24 cellular contexts compared by ENCODE assay signal in the genomic region with DNA sequence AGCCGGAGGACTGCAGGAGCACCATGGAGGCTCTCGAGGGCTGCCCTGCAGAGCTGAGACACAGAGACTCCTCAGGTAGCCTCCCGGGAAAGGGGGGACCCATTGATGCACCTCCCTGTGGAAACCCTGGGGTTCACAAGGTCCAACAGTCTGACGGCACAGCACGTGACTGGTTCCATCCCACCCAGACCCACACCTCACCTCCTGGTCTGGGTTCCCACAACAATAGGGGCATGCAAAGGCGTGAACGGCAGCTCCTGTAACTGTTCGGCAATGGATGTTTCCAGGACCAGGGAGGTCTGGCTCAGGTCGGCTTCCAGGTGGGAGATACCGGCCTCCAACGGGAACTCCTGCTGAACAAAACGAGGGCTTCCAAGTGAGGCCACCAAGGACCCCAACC.
"Had no signal": no experiment of that assay in that cellular context is flagged by ENCODE, and none has a peak within 500 bp of the region (broad histone marks: within the 10 kb centered on the region; RNA-seq: fewer than 3 reads in every experiment).

No MANE protein-coding gene starts in this region.

- H3K4me3 Mint-ChIP-seq: activated naive CD4-positive, alpha-beta T cell treated with anti-CD3 and anti-CD28 coated beads for 36 hours; activated naive CD8-positive, alpha-beta T cell treated with anti-CD3 and anti-CD28 coated beads, Interleukin-2, amount 10 ng/mL, durations not matched to agents 7 days and 5 days; activated T-cell treated with anti-CD3 and anti-CD28 coated beads, Interleukin-2, amount 50 U/mL, for 4 hours; immature natural killer cell; mesothelial cell of epicardium; naive thymus-derived CD8-positive, alpha-beta T cell; neural progenitor cell; WTC11 had no signal

- ATAC-seq: activated T-cell treated with anti-CD3 and anti-CD28 coated beads, Interleukin-2, amount 50 U/mL, for 4 hours; foreskin keratinocyte; left ventricle myocardium superior; naive thymus-derived CD8-positive, alpha-beta T cell; psoas muscle; stimulated activated naive CD8-positive, alpha-beta T cell treated with anti-CD3 and anti-CD28 coated beads, Interleukin-15, Interleukin-2, amounts not matched to agents 100 U/mL and 50 U/mL, for 24 hours; upper lobe of right lung; WTC11 had no signal

- H3K4me1 ChIP-seq: breast epithelium, foreskin keratinocyte, neural progenitor cell, psoas muscle, right atrium auricular region, upper lobe of right lung had no signal

- DNase-seq: activated naive CD4-positive, alpha-beta T cell treated with anti-CD3 and anti-CD28 coated beads for 36 hours; activated naive CD8-positive, alpha-beta T cell treated with anti-CD3 and anti-CD28 coated beads, Interleukin-2, amount 10 ng/mL, durations not matched to agents 7 days and 5 days; activated T-cell treated with anti-CD3 and anti-CD28 coated beads, Interleukin-2, amount 50 U/mL, for 4 hours; amniotic stem cell; cerebellar nuclear complex; effector CD4-positive, alpha-beta T cell; foreskin keratinocyte; immature natural killer cell; kidney glomerular epithelial cell; left ventricle myocardium superior; mammary epithelial cell; psoas muscle; stimulated activated CD4-positive, alpha-beta T cell treated with anti-CD3 and anti-CD28 coated beads, Interleukin-4, amount 100 ng/mL, for 24 hours; stimulated activated naive CD8-positive, alpha-beta T cell treated with anti-CD3 and anti-CD28 coated beads, Interleukin-15, Interleukin-2, amounts not matched to agents 100 U/mL and 50 U/mL, for 24 hours; T-helper 9 cell; upper lobe of right lung had no signal

- H2AFZ ChIP-seq: neural progenitor cell had no signal

- H3K27me3 ChIP-seq: breast epithelium, foreskin keratinocyte, neural progenitor cell, ovary, right atrium auricular region, upper lobe of right lung had no signal

- H3K36me3 ChIP-seq: breast epithelium, neural progenitor cell, ovary had no signal

- H3K27ac Mint-ChIP-seq: activated naive CD4-positive, alpha-beta T cell treated with anti-CD3 and anti-CD28 coated beads for 36 hours; activated naive CD8-positive, alpha-beta T cell treated with anti-CD3 and anti-CD28 coated beads, Interleukin-2, amount 10 ng/mL, durations not matched to agents 7 days and 5 days; activated T-helper 2 cell treated with anti-CD3 and anti-CD28 coated beads, Interferon-gamma antibody, Interleukin-2, Interleukin-4, amounts not matched to agents 10 μg/mL and 5 μg/mL and 100 μg/mL, durations not matched to agents 14 hours and 24 hours and 36 hours; immature natural killer cell; mesothelial cell of epicardium; naive thymus-derived CD8-positive, alpha-beta T cell; neural progenitor cell; WTC11 had no signal

- H3K9me3 Mint-ChIP-seq: activated naive CD4-positive, alpha-beta T cell treated with anti-CD3 and anti-CD28 coated beads for 36 hours; activated naive CD8-positive, alpha-beta T cell treated with anti-CD3 and anti-CD28 coated beads, Interleukin-2, amount 10 ng/mL, durations not matched to agents 7 days and 5 days; activated T-cell treated with anti-CD3 and anti-CD28 coated beads, Interleukin-2, amount 50 U/mL, for 4 hours; activated T-helper 2 cell treated with anti-CD3 and anti-CD28 coated beads, Interferon-gamma antibody, Interleukin-2, Interleukin-4, amounts not matched to agents 10 μg/mL and 5 μg/mL and 100 μg/mL, durations not matched to agents 14 hours and 24 hours and 36 hours; immature natural killer cell; mesothelial cell of epicardium; naive thymus-derived CD8-positive, alpha-beta T cell; neural progenitor cell; WTC11 had no signal

- H3K27ac ChIP-seq: breast epithelium, foreskin keratinocyte, neural progenitor cell, ovary, psoas muscle, right atrium auricular region, upper lobe of right lung had no signal

- H3K4me2 ChIP-seq: neural progenitor cell had no signal

- H3K27me3 Mint-ChIP-seq: activated naive CD8-positive, alpha-beta T cell treated with anti-CD3 and anti-CD28 coated beads, Interleukin-2, amount 10 ng/mL, durations not matched to agents 7 days and 5 days; naive thymus-derived CD8-positive, alpha-beta T cell had no signal

- H3K4me1 Mint-ChIP-seq: mesothelial cell of epicardium; naive thymus-derived CD8-positive, alpha-beta T cell had no signal

- H3K4me3 ChIP-seq: breast epithelium, neural progenitor cell, ovary, psoas muscle, right atrium auricular region, upper lobe of right lung had no signal
